Comparison of ENCODE assay signal across 1 cellular context in the genomic region with DNA sequence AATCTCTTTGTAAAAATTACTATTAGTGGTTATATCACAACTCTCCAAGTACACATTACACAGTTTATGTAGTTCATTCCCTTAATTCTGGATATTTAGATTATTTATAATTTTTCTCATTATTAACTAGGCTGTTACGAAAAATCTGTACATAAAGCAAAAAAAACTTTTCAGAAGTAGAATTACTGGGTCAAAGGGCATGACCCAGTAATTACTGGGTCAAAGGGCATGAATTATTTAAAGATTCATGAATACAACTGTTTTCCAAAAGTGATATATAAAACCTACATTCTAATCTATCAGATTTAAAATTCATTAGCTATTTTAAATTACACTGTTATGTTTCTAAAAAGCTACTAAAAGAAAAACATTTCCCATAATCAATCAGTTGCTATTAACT.
TF ChIP-seq lines count a peak whose summit lies in the region.

No MANE protein-coding gene starts in this region.

TF ChIP-seq in GM12878, 131 proteins besides CTCF, POLR2A, EP300 and RAD21:
- TF ChIP-seq NR2C1 (IDR thresholded peaks at IDR 0.05) (peak; percentile 41; the same call in 1 of the 2 replicates), CREB1 (IDR thresholded peaks at IDR 0.05; ENCODE audit: low read depth) (no peak)
